24 cellular contexts compared by ENCODE assay signal in genomic region chr13:94120878-94121277, GRCh38.
"Had no signal": no experiment of that assay in that cellular context is flagged by ENCODE, and none has a peak within 500 bp of the region (broad histone marks: within the 10 kb centered on the region; RNA-seq: fewer than 3 reads in every experiment).

No MANE protein-coding gene starts in this region.

- H3K9me3 Mint-ChIP-seq: activated CD4-positive, alpha-beta T cell treated with anti-CD3 and anti-CD28 coated beads, Interleukin-2, amount 10 ng/mL, durations not matched to agents 24 days and 14 days; activated naive CD4-positive, alpha-beta T cell treated with anti-CD3 and anti-CD28 coated beads, Interleukin-2, amount 50 U/mL, for 72 hours; activated naive CD8-positive, alpha-beta T cell treated with anti-CD3 and anti-CD28 coated beads, Interleukin-2, amount 50 U/mL, for 24 hours; activated T-cell treated with anti-CD3 and anti-CD28 coated beads, Interleukin-2, amount 50 U/mL, for 4 hours; brain; central memory CD8-positive, alpha-beta T cell; T-cell had no signal

- H3K4me3 ChIP-seq: SK-N-MC had no signal

- H3K27me3 Mint-ChIP-seq: activated CD4-positive, alpha-beta T cell treated with anti-CD3 and anti-CD28 coated beads, Interleukin-2, amount 10 ng/mL, durations not matched to agents 24 days and 14 days had no signal

- H3K4me1 Mint-ChIP-seq: activated CD4-positive, alpha-beta T cell treated with anti-CD3 and anti-CD28 coated beads, Interleukin-2, amount 10 ng/mL, durations not matched to agents 24 days and 14 days; activated naive CD8-positive, alpha-beta T cell treated with anti-CD3 and anti-CD28 coated beads, Interleukin-2, amount 50 U/mL, for 24 hours; central memory CD8-positive, alpha-beta T cell; T-cell had no signal

- H3K27ac ChIP-seq: KMS-11, SK-N-MC had no signal

- DNase-seq: activated CD4-positive, alpha-beta T cell treated with anti-CD3 and anti-CD28 coated beads, Interleukin-2, amount 10 ng/mL, durations not matched to agents 24 days and 14 days; activated CD4-positive, alpha-beta T cell treated with anti-CD3 and anti-CD28 coated beads, Interleukin-2, amount 50 U/mL, for 48 hours; activated CD4-positive, CD25-positive, alpha-beta regulatory T cell treated with anti-CD3 and anti-CD28 coated beads, Interleukin-2, amount 50 U/mL, for 72 hours; activated effector memory CD4-positive, alpha-beta T cell treated with anti-CD3 and anti-CD28 coated beads, Interleukin-2, amount 50 U/mL, for 16 hours; activated naive CD4-positive, alpha-beta T cell treated with Interleukin-2 at 50 U/mL for 16 hours; activated naive CD8-positive, alpha-beta T cell treated with anti-CD3 and anti-CD28 coated beads, Interleukin-2, amount 50 U/mL, for 24 hours; activated T-cell treated with anti-CD3 and anti-CD28 coated beads, Interleukin-2, amount 50 U/mL, for 4 hours; amygdala; NCI-H1092; NCI-H1417; NCI-H1694; NCI-H2029; NCI-H2107; NCI-H2171 treated with DMSO at 0.1 percent for 48 hours; NCI-H226; NCI-H526; NCI-H82; SIG-M5; T-cell had no signal

- H3K27ac Mint-ChIP-seq: activated CD4-positive, alpha-beta T cell treated with anti-CD3 and anti-CD28 coated beads, Interleukin-2, amount 10 ng/mL, durations not matched to agents 24 days and 14 days; activated naive CD4-positive, alpha-beta T cell treated with anti-CD3 and anti-CD28 coated beads, Interleukin-2, amount 50 U/mL, for 72 hours; activated naive CD8-positive, alpha-beta T cell treated with anti-CD3 and anti-CD28 coated beads, Interleukin-2, amount 50 U/mL, for 24 hours; brain; T-cell had no signal

- ATAC-seq: activated naive CD4-positive, alpha-beta T cell treated with anti-CD3 and anti-CD28 coated beads, Interleukin-2, amount 50 U/mL, for 72 hours; activated naive CD8-positive, alpha-beta T cell treated with anti-CD3 and anti-CD28 coated beads, Interleukin-2, amount 50 U/mL, for 24 hours; activated T-cell treated with anti-CD3 and anti-CD28 coated beads, Interleukin-2, amount 50 U/mL, for 4 hours; T-cell had no signal

- H3K4me3 Mint-ChIP-seq: activated CD4-positive, alpha-beta T cell treated with anti-CD3 and anti-CD28 coated beads, Interleukin-2, amount 10 ng/mL, durations not matched to agents 24 days and 14 days; activated naive CD8-positive, alpha-beta T cell treated with anti-CD3 and anti-CD28 coated beads, Interleukin-2, amount 50 U/mL, for 24 hours; activated T-cell treated with anti-CD3 and anti-CD28 coated beads, Interleukin-2, amount 50 U/mL, for 4 hours; brain; central memory CD8-positive, alpha-beta T cell; T-cell had no signal

- H3K36me3 Mint-ChIP-seq: activated naive CD4-positive, alpha-beta T cell treated with anti-CD3 and anti-CD28 coated beads, Interleukin-2, amount 50 U/mL, for 72 hours; brain; T-cell had no signal
